In the genomic region with DNA sequence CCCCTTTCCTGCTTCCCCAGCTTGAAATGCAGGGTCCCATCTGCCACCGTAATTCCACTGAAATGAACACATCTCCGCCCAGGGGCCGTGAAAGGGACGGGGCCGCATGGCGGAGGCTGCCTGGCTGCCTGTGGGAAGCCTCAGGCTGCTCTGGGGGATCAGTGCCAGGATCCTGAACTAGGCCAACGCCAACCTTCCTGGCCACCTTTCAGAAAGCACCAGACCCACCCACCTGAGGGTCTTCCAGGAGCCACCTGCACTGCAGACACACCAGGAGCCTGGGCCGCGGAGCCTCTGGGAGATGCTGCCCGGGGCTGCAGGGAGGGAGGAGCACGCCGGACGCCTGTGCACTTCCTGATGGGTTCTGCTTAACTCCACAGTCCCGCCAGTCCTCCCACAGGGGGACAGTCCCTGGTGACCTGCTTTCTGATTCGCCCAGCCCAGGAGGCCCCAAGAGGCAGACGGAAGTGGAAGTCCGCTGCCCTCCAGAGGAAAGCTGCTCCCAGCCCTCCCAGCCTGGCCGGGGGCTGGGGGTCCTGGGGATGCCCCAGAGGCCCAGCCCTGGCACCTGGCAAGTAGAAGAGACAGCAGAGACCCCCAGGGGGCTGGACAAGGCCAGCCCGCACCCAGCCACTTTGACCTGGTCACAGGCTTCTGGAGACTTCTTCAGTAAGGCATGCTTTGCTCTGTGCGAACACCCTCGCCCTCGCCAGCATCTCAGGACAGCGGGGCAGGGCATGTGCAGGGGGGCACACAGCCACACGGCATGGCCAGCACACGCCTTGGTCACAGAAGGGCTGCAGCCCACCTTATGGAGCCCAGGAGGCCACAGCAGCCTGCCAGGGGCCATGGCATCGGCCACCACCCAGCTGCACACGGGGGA, we compare ENCODE assay signal across 1 cellular context.
A peak's percentile ranks its signal among the peaks of the same experiment; 100 is the strongest.
TF ChIP-seq lines count a peak whose summit lies in the region.

Gene CARD9 (minus strand): TSS at position 370 of the 883 bp plus-strand sequence. CDS start 1,591 bp downstream, outside the sequence.

TF ChIP-seq in HepG2, 621 proteins besides CTCF, POLR2A, EP300 and RAD21 (continued from another document and continues in another):
- peak; percentile 99 for TF ChIP-seq ZNF263 (CRISPR knock-in tag; IDR thresholded peaks at IDR 0.05)
- TF ChIP-seq ZNF777 (CRISPR knock-in tag; IDR thresholded peaks at IDR 0.05), result peak; percentile 48; the same call in 1 of the 2 replicates
- TF ChIP-seq KLF9 (CRISPR knock-in tag; IDR thresholded peaks at IDR 0.05; ENCODE audit: low read depth), result no peak
- TF ChIP-seq SALL2 (CRISPR knock-in tag; IDR thresholded peaks at IDR 0.05), result peak; percentile 85; the same call in 1 of the 2 replicates
- no peak for TF ChIP-seq ZNF724P (CRISPR knock-in tag; IDR thresholded peaks at IDR 0.05; ENCODE audit: borderline replicate concordance)
- 0 out of 2 replicates have a peak, but pooled peaks have one; percentile 16 for TF ChIP-seq ELF4 (CRISPR knock-in tag; IDR thresholded peaks at IDR 0.05; ENCODE audit: borderline replicate concordance)
- TF ChIP-seq DBP (CRISPR knock-in tag; IDR thresholded peaks at IDR 0.05; ENCODE audit: not compliant biosample characterization), result no peak
- no peak for TF ChIP-seq CSRNP2 (CRISPR knock-in tag; conservative IDR thresholded peaks at IDR 0.05; ENCODE audit: low read depth)
- 0 out of 2 replicates have a peak, but pooled peaks have one; percentile 32 for TF ChIP-seq HDAC1 (CRISPR knock-in tag; IDR thresholded peaks at IDR 0.05)
- no peak for TF ChIP-seq HMG20A (CRISPR knock-in tag; IDR thresholded peaks at IDR 0.05; ENCODE audit: borderline replicate concordance)
- no peak for TF ChIP-seq KLF6 (CRISPR knock-in tag; IDR thresholded peaks at IDR 0.05)
- TF ChIP-seq, protein P1, sequence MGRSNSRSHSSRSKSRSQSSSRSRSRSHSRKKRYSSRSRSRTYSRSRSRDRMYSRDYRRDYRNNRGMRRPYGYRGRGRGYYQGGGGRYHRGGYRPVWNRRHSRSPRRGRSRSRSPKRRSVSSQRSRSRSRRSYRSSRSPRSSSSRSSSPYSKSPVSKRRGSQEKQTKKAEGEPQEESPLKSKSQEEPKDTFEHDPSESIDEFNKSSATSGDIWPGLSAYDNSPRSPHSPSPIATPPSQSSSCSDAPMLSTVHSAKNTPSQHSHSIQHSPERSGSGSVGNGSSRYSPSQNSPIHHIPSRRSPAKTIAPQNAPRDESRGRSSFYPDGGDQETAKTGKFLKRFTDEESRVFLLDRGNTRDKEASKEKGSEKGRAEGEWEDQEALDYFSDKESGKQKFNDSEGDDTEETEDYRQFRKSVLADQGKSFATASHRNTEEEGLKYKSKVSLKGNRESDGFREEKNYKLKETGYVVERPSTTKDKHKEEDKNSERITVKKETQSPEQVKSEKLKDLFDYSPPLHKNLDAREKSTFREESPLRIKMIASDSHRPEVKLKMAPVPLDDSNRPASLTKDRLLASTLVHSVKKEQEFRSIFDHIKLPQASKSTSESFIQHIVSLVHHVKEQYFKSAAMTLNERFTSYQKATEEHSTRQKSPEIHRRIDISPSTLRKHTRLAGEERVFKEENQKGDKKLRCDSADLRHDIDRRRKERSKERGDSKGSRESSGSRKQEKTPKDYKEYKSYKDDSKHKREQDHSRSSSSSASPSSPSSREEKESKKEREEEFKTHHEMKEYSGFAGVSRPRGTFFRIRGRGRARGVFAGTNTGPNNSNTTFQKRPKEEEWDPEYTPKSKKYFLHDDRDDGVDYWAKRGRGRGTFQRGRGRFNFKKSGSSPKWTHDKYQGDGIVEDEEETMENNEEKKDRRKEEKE (IDR thresholded peaks at IDR 0.05), result no peak
- TF ChIP-seq, protein P2, sequence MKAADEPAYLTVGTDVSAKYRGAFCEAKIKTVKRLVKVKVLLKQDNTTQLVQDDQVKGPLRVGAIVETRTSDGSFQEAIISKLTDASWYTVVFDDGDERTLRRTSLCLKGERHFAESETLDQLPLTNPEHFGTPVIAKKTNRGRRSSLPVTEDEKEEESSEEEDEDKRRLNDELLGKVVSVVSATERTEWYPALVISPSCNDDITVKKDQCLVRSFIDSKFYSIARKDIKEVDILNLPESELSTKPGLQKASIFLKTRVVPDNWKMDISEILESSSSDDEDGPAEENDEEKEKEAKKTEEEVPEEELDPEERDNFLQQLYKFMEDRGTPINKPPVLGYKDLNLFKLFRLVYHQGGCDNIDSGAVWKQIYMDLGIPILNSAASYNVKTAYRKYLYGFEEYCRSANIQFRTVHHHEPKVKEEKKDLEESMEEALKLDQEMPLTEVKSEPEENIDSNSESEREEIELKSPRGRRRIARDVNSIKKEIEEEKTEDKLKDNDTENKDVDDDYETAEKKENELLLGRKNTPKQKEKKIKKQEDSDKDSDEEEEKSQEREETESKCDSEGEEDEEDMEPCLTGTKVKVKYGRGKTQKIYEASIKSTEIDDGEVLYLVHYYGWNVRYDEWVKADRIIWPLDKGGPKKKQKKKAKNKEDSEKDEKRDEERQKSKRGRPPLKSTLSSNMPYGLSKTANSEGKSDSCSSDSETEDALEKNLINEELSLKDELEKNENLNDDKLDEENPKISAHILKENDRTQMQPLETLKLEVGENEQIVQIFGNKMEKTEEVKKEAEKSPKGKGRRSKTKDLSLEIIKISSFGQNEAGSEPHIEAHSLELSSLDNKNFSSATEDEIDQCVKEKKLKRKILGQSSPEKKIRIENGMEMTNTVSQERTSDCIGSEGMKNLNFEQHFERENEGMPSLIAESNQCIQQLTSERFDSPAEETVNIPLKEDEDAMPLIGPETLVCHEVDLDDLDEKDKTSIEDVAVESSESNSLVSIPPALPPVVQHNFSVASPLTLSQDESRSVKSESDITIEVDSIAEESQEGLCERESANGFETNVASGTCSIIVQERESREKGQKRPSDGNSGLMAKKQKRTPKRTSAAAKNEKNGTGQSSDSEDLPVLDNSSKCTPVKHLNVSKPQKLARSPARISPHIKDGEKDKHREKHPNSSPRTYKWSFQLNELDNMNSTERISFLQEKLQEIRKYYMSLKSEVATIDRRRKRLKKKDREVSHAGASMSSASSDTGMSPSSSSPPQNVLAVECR (CRISPR knock-in tag; IDR thresholded peaks at IDR 0.05; ENCODE audit: borderline replicate concordance), result peak; percentile 47; the same call in 1 of the 2 replicates
- TF ChIP-seq SETDB1 (CRISPR knock-in tag; IDR thresholded peaks at IDR 0.05; ENCODE audit: borderline replicate concordance), result no peak
- TF ChIP-seq ONECUT2 (CRISPR knock-in tag; IDR thresholded peaks at IDR 0.05), result no peak
- peak; percentile 67 for TF ChIP-seq ELF3 (CRISPR knock-in tag; IDR thresholded peaks at IDR 0.05)
- no peak for TF ChIP-seq ZMYM3 (CRISPR knock-in tag; IDR thresholded peaks at IDR 0.05)
- TF ChIP-seq REL (CRISPR knock-in tag; conservative IDR thresholded peaks at IDR 0.05), result 0 out of 2 replicates have a peak, but pooled peaks have one; percentile 34
- peak; percentile 15; the same call in 1 of the 2 replicates for TF ChIP-seq DMAP1 (CRISPR knock-in tag; IDR thresholded peaks at IDR 0.05)
- 0 out of 2 replicates have a peak, but pooled peaks have one; percentile 50 for TF ChIP-seq DRAP1 (CRISPR knock-in tag; IDR thresholded peaks at IDR 0.05)
- TF ChIP-seq SPEN (CRISPR knock-in tag; IDR thresholded peaks at IDR 0.05; ENCODE audit: low read depth), result peak; percentile 44; the same call in 1 of the 2 replicates
- TF ChIP-seq MEIS2 (CRISPR knock-in tag; IDR thresholded peaks at IDR 0.05), result 0 out of 2 replicates have a peak, but pooled peaks have one; percentile 53
- no peak for TF ChIP-seq IKZF4 (CRISPR knock-in tag; IDR thresholded peaks at IDR 0.05; ENCODE audit: borderline replicate concordance, low read depth, not compliant biosample characterization)
- TF ChIP-seq ZNF737 (CRISPR knock-in tag; IDR thresholded peaks at IDR 0.05; ENCODE audit: borderline replicate concordance), result no peak
- peak; percentile 62; the same call in 1 of the 2 replicates for TF ChIP-seq KAT8 (CRISPR knock-in tag; IDR thresholded peaks at IDR 0.05)
- no peak for TF ChIP-seq NR3C1 (CRISPR knock-in tag; IDR thresholded peaks at IDR 0.05)
- TF ChIP-seq, protein P3, sequence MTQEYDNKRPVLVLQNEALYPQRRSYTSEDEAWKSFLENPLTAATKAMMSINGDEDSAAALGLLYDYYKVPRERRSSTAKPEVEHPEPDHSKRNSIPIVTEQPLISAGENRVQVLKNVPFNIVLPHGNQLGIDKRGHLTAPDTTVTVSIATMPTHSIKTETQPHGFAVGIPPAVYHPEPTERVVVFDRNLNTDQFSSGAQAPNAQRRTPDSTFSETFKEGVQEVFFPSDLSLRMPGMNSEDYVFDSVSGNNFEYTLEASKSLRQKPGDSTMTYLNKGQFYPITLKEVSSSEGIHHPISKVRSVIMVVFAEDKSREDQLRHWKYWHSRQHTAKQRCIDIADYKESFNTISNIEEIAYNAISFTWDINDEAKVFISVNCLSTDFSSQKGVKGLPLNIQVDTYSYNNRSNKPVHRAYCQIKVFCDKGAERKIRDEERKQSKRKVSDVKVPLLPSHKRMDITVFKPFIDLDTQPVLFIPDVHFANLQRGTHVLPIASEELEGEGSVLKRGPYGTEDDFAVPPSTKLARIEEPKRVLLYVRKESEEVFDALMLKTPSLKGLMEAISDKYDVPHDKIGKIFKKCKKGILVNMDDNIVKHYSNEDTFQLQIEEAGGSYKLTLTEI (CRISPR knock-in tag; conservative IDR thresholded peaks at IDR 0.05), result no peak
- TF ChIP-seq AKAP8 (CRISPR knock-in tag; IDR thresholded peaks at IDR 0.05), result no peak
- no peak for TF ChIP-seq CC2D1A (CRISPR knock-in tag; IDR thresholded peaks at IDR 0.05)
- TF ChIP-seq ZNF333 (CRISPR knock-in tag; IDR thresholded peaks at IDR 0.05; ENCODE audit: borderline replicate concordance), result 0 out of 2 replicates have a peak, but pooled peaks have one; percentile 50
- peak; percentile 36; the same call in 1 of the 2 replicates for TF ChIP-seq DR1 (CRISPR knock-in tag; IDR thresholded peaks at IDR 0.05)
- TF ChIP-seq ZNF329 (CRISPR knock-in tag; IDR thresholded peaks at IDR 0.05; ENCODE audit: low read depth), result no peak
- no peak for TF ChIP-seq SOX5 (CRISPR knock-in tag; IDR thresholded peaks at IDR 0.05; ENCODE audit: borderline replicate concordance)
- peak; percentile 60 for TF ChIP-seq AGO1 (IDR thresholded peaks at IDR 0.05; ENCODE audit: low read depth, low read length, poor library complexity, severe bottlenecking)
- TF ChIP-seq RBFOX2 (IDR thresholded peaks at IDR 0.05; ENCODE audit: low read depth, low read length), result peak; percentile 59; the same call in 1 of the 2 replicates
- TF ChIP-seq SIN3A (IDR thresholded peaks at IDR 0.05; ENCODE audit: borderline replicate concordance, low read depth, low read length), result no peak; the same call in 1 of the 2 replicates
- no peak for TF ChIP-seq GPN1 (CRISPR knock-in tag; IDR thresholded peaks at IDR 0.05; ENCODE audit: borderline replicate concordance)
- no peak for TF ChIP-seq TBL1XR1 (IDR thresholded peaks at IDR 0.05; ENCODE audit: borderline replicate concordance, low read length, partially characterized antibody)
- TF ChIP-seq ZNF773 (CRISPR knock-in tag; IDR thresholded peaks at IDR 0.05; ENCODE audit: borderline replicate concordance), result no peak
- 0 out of 2 replicates have a peak, but pooled peaks have one; percentile 35 for TF ChIP-seq SNAPC4 (CRISPR knock-in tag; IDR thresholded peaks at IDR 0.05)
- TF ChIP-seq SOX6 (IDR thresholded peaks at IDR 0.05), result no peak
- peak; percentile 23; the same call in 1 of the 2 replicates for TF ChIP-seq SOX6 (CRISPR knock-in tag; IDR thresholded peaks at IDR 0.05)
- no peak for TF ChIP-seq XRCC5 (optimal IDR thresholded peaks at IDR 0.05; ENCODE audit: low read length)
- no peak for TF ChIP-seq HOXA7 (CRISPR knock-in tag; IDR thresholded peaks at IDR 0.05)
